In genomic region chr14:68042002-68042401, GRCh38 we compare ENCODE assay signal across 1 cellular context.
TF ChIP-seq lines count a peak whose summit lies in the region.

No MANE protein-coding gene starts in this region.

TF ChIP-seq in WTC11, 78 proteins besides CTCF, POLR2A, EP300 and RAD21 (continued from another document):
- TF ChIP-seq ARID4B (CRISPR knock-in tag; IDR thresholded peaks at IDR 0.05; ENCODE audit: borderline replicate concordance) (no peak), ZNF263 (CRISPR knock-in tag; IDR thresholded peaks at IDR 0.05; ENCODE audit: low read depth) (no peak), NR1H2 (CRISPR knock-in tag; IDR thresholded peaks at IDR 0.05) (no peak)
